ENCODE assay signal across 8 cellular contexts in genomic region chr4:13484045-13484748, GRCh38. TPM values are rescaled to one million over a fixed set of nuclear protein-coding genes. Genes with fewer than 3 reads are reported as not detected.
DNase-seq lines count a peak whose midpoint lies in the region; ATAC-seq, FAIRE-seq and TF ChIP-seq lines count a peak whose summit lies in the region.

TSS of gene RAB28 (minus strand) at chr4:13484340.

- no peaks in the 10 kb centered on the region for H3K27me3 ChIP-seq in OCI-LY3 (ENCODE audit: low read depth, low read length)

- FAIRE-seq in endometrium (lab: Jason Lieb, UNC), result peak; percentile 54

- peak within 1 kb of the TSS; percentile 87 for H3K9ac ChIP-seq in OCI-LY3 (ENCODE audit: low read length)

- no peak for TF ChIP-seq CTCF in OCI-LY3 (IDR thresholded peaks at IDR 0.05; ENCODE audit: low read depth, low read length)

- peak within 1 kb of the TSS; percentile 89 for H3K4me2 ChIP-seq in OCI-LY3 (ENCODE audit: low read length)

- peaks cover 4% of the 10 kb centered on the region; the same call in 1 of the 2 replicates for H4K20me1 ChIP-seq in OCI-LY3 (ENCODE audit: insufficient read depth, low read length)

- H3K9me3 ChIP-seq in OCI-LY3 (ENCODE audit: insufficient read depth, low read length), result no peaks in the 10 kb centered on the region
- H3K9me3 ChIP-seq in mesodermal cell (ENCODE audit: control insufficient read depth, low read length), result peaks cover 4% of the 10 kb centered on the region

- peaks cover 2% of the 10 kb centered on the region for H3K36me3 ChIP-seq in OCI-LY3 (replicated peaks; ENCODE audit: low read depth, low read length)
- H3K36me3 ChIP-seq in mesodermal cell (ENCODE audit: control insufficient read depth, insufficient read depth, low read length), result no peaks in the 10 kb centered on the region

- H3K27ac ChIP-seq in OCI-LY3 (ENCODE audit: low read length), result peak within 1 kb of the TSS; percentile 74
- peak within 1 kb of the TSS; percentile 96 for H3K27ac ChIP-seq in mesodermal cell (ENCODE audit: low read depth, low read length, severe bottlenecking)

- DNase-seq in DMS 273 (lab: John Stamatoyannopoulos, UW; ENCODE audit: unreplicated experiment) (peak; percentile 93), HuH-7.5 (ENCODE audit: low spot score) (peak; percentile 91)
- DNase-seq in activated CD8-positive, alpha-beta memory T cell treated with anti-CD3 and anti-CD28 coated beads, Interleukin-2, amount 50 U/mL, for 48 hours, result peak; percentile 95
- peak; percentile 82 for DNase-seq in stimulated activated CD8-positive, alpha-beta memory T cell treated with anti-CD3 and anti-CD28 coated beads, Interleukin-15, amount 100 ng/mL, for 24 hours (ENCODE audit: low read depth)

- peak within 1 kb of the TSS; percentile 98 for H2AFZ ChIP-seq in OCI-LY3 (ENCODE audit: low read depth, low read length)

- H3K79me2 ChIP-seq in OCI-LY3 (ENCODE audit: low read length), result peaks cover 37% of the 10 kb centered on the region

- WGBS in mesodermal cell (ENCODE audit: insufficient coverage in 2 of 2), 2 experiments, result 0% methylated on average over 28 to 38 of the region's 68 CpGs

- ATAC-seq in GM21528 (IDR thresholded peaks at IDR 0.05; ENCODE audit: low FRiP score, unreplicated experiment), result peak; percentile 99

- H3K4me3 ChIP-seq in OCI-LY3 (ENCODE audit: low read length), result peak within 1 kb of the TSS; percentile 90
- H3K4me3 ChIP-seq in mesodermal cell (ENCODE audit: extremely low read depth, insufficient read depth, low read length, poor library complexity, severe bottlenecking), result peak within 1 kb of the TSS; percentile 82

- H3K4me1 ChIP-seq in OCI-LY3 (ENCODE audit: low read length), result peaks cover 19% of the 10 kb centered on the region
- peaks cover 5% of the 10 kb centered on the region for H3K4me1 ChIP-seq in mesodermal cell (ENCODE audit: control insufficient read depth, insufficient read depth, low read length, poor library complexity, severe bottlenecking)

RNA-seq across cellular contexts. Expression of gene RAB28, which starts in this region (rescaled TPM):
- 25.4 TPM for polyA plus RNA-seq in mesodermal cell (2013, experiment 1 of 2)
- 32.5 TPM for polyA plus RNA-seq in mesodermal cell (2013, experiment 2 of 2)

Comparison
In these comparisons a context has a peak if more than half of its experiments do, and no peak if none do; other contexts are left out.
1. Peak in every context shown above with its lines: DNase-seq, ATAC-seq, H3K4me3 ChIP-seq and H3K27ac ChIP-seq.